In genomic region chr6:10695086-10695657, GRCh38 we compare ENCODE assay signal across 8 cellular contexts. TPM values are rescaled to one million over a fixed set of nuclear protein-coding genes. Genes with fewer than 3 reads are reported as not detected.
DNase-seq lines count a peak whose midpoint lies in the region; ATAC-seq, FAIRE-seq and TF ChIP-seq lines count a peak whose summit lies in the region.

No MANE protein-coding gene starts in this region.

- H3K79me2 ChIP-seq in endothelial cell of umbilical vein (ENCODE audit: control insufficient read depth, insufficient read depth, low read length): peaks cover 42% of the 10 kb centered on the region

- BruUV-seq in endothelial cell of umbilical vein (replicated peaks; lab: Mats Ljungman, UMichigan): TSS peak; percentile 75

- no peaks in the 10 kb centered on the region for H3K27me3 Mint-ChIP-seq in osteocyte (ENCODE audit: unreplicated experiment)

- TF ChIP-seq CTCF in endothelial cell of umbilical vein (IDR thresholded peaks at IDR 0.05; ENCODE audit: extremely low read depth in 1 of 2, insufficient read depth in 1 of 2, low read depth in 1 of 2, low read length in 2 of 2) (no peak), osteocyte (IDR thresholded peaks at IDR 0.05) (no peak)

- peaks cover 31% of the 10 kb centered on the region for H3K4me1 Mint-ChIP-seq in osteocyte (ENCODE audit: unreplicated experiment)

- H3K9me3 ChIP-seq in ES-I3 (ENCODE audit: control insufficient read depth, insufficient read depth, low read length): no peaks in the 10 kb centered on the region
- peaks cover 7% of the 10 kb centered on the region; the same call in 1 of the 2 replicates for H3K9me3 ChIP-seq in NT2/D1 (ENCODE audit: insufficient read depth, low read length)
- no peaks in the 10 kb centered on the region for H3K9me3 ChIP-seq in endothelial cell of umbilical vein (replicated peaks; ENCODE audit: control insufficient read depth, insufficient read depth, low read length)

- H3K36me3 Mint-ChIP-seq in osteocyte (ENCODE audit: unreplicated experiment): peaks cover 6% of the 10 kb centered on the region

- H3K4me3 ChIP-seq in NT2/D1 (ENCODE audit: insufficient read length, low read depth) (peak overlapping the region; percentile 94), endothelial cell of umbilical vein (replicated peaks in 1 of 3; ENCODE audit: insufficient read depth in 1 of 3, low read depth in 1 of 3, low read length in 3 of 3) (peak overlapping the region; percentile 93 to 100 (median 100))

- POLR2A ChIA-PET in endothelial cell of umbilical vein (lab: Charles Lee): interaction anchor here (0.6 to 0.7 kb wide), 5 partner anchors 28 to 167 kb away, joined by 3 to 11 read pairs (median 5); partner anchors contain the start of gene TMEM14C

- peak overlapping the region; percentile 62 for H2AFZ ChIP-seq in endothelial cell of umbilical vein (ENCODE audit: low read depth, low read length)

- FAIRE-seq in endothelial cell of umbilical vein (lab: Jason Lieb, UNC): no peak

- no peaks in the 10 kb centered on the region for H4K20me1 ChIP-seq in endothelial cell of umbilical vein (replicated peaks; ENCODE audit: control insufficient read depth, extremely low read depth, insufficient read depth, low read length)

- peak overlapping the region; percentile 95 for H3K27ac ChIP-seq in endothelial cell of umbilical vein (ENCODE audit: insufficient read depth, low read depth, low read length)

- no peak for TF ChIP-seq POLR2A in endothelial cell of umbilical vein (IDR thresholded peaks at IDR 0.05; ENCODE audit: low read depth, low read length)

- H3K4me1 ChIP-seq in ES-I3 (ENCODE audit: insufficient read depth, low read length): peaks cover 11% of the 10 kb centered on the region; the same call in 1 of the 2 replicates
- H3K4me1 ChIP-seq in NT2/D1 (ENCODE audit: insufficient read depth, insufficient read length): no peaks in the 10 kb centered on the region
- peaks cover 19% of the 10 kb centered on the region for H3K4me1 ChIP-seq in endothelial cell of umbilical vein (ENCODE audit: control insufficient read depth, extremely low read depth, insufficient read depth, low read length)

- peak overlapping the region; percentile 97 for H3K4me2 ChIP-seq in endothelial cell of umbilical vein (ENCODE audit: insufficient read depth, low read length)

- ATAC-seq in HG03342 (IDR thresholded peaks at IDR 0.05; ENCODE audit: unreplicated experiment): no peak

- H3K36me3 ChIP-seq in ES-I3 (ENCODE audit: insufficient read depth, low read length) (peaks cover 13% of the 10 kb centered on the region; the same call in 1 of the 2 replicates), NT2/D1 (ENCODE audit: insufficient read depth, insufficient read length, low read length) (peaks cover 43% of the 10 kb centered on the region), endothelial cell of umbilical vein (ENCODE audit: control insufficient read depth in 2 of 2, extremely low read depth in 1 of 2, insufficient read depth in 2 of 2, low read length in 2 of 2) (peaks cover 0 to 6% of the 10 kb centered on the region in 2 experiments)

- H3K9ac ChIP-seq in ES-I3 (ENCODE audit: low read depth, low read length): peak overlapping the region; percentile 87
- peak overlapping the region; percentile 97 for H3K9ac ChIP-seq in NT2/D1 (ENCODE audit: insufficient read length, low read depth)
- H3K9ac ChIP-seq in endothelial cell of umbilical vein (replicated peaks; ENCODE audit: extremely low read depth, insufficient read depth, low read length): peak overlapping the region; percentile 97

- H3K4me3 Mint-ChIP-seq in osteocyte (ENCODE audit: unreplicated experiment): peak overlapping the region; percentile 98

- CTCF ChIA-PET in endothelial cell of umbilical vein (lab: Charles Lee): interaction anchor here (0.9 to 2.4 kb wide), 10 partner anchors 9 to 217 kb away, joined by 3 to 12 read pairs (median 4); partner anchors contain the start of gene GCNT2

- intact Hi-C loops in endothelial cell of umbilical vein (cut with micrococcal nuclease): loop anchor here (2.0 kb wide), 1 partner anchor 174 kb away; the partner anchor contains the start of gene GCNT2

- DNase-seq in NT2/D1 (ENCODE audit: low read depth, low spot score) (no peak), endothelial cell of umbilical vein (ENCODE audit: low read depth, low spot score) (no peak), osteocyte (ENCODE audit: extremely low spot score, unreplicated experiment) (no peak), DMS153 treated with DMSO at 0.1 percent for 48 hours (lab: John Stamatoyannopoulos, UW; ENCODE audit: unreplicated experiment) (no peak), dermis blood vessel endothelial cell (no peak), NCI-H1694 treated with DMSO at 0.1 percent for 48 hours (lab: John Stamatoyannopoulos, UW) (no peak)

- no peaks in the 10 kb centered on the region for H3K9me1 ChIP-seq in endothelial cell of umbilical vein (replicated peaks; ENCODE audit: control insufficient read depth, extremely low read depth, insufficient read depth, low read length)

- peak overlapping the region; percentile 100 for H3K27ac Mint-ChIP-seq in osteocyte (ENCODE audit: unreplicated experiment)

- no peaks in the 10 kb centered on the region for H3K9me3 Mint-ChIP-seq in osteocyte (ENCODE audit: unreplicated experiment)

- H3K27me3 ChIP-seq in NT2/D1 (ENCODE audit: insufficient read depth, insufficient read length) (no peaks in the 10 kb centered on the region), endothelial cell of umbilical vein (ENCODE audit: control insufficient read depth in 2 of 2, insufficient read depth in 2 of 2, low read length in 2 of 2) (no peaks in the 10 kb centered on the region)

- dilution Hi-C loops in endothelial cell of umbilical vein (cut with MboI; ENCODE audit: extremely low pct_ligation_motif_present, low sequenced_read_pairs): no loop called here

TF ChIP-seq in endothelial cell of umbilical vein, 7 proteins besides CTCF, POLR2A, EP300 and RAD21:
- TF ChIP-seq EZH2 (IDR thresholded peaks at IDR 0.05; ENCODE audit: borderline replicate concordance, low read depth, low read length, severe bottlenecking): no peak

RNA-seq across cellular contexts. Expression of gene PAK1IP1, which starts 0.4 kb away (rescaled TPM):
- total RNA-seq in endothelial cell of umbilical vein (20.6 and 20.9 TPM in 2 replicates), osteocyte (12.2 and 13.8 TPM in 2 replicates), dermis blood vessel endothelial cell (11.2 and 17.5 TPM in 2 replicates)
- polyA plus RNA-seq in endothelial cell of umbilical vein: 7.6 and 10.6 TPM in 2 replicates
- polyA plus RNA-seq in endothelial cell of umbilical vein (2011; cell fraction: cytosol; rRNA removed): 19.6 and 21.2 TPM in 2 replicates
- polyA plus RNA-seq in endothelial cell of umbilical vein (2011; cell fraction: nucleus; rRNA removed): 10.9 and 15.9 TPM in 2 replicates
- 17.2 and 29.3 TPM in 2 replicates for polyA plus RNA-seq in endothelial cell of umbilical vein (2012)
- 6.8 and 10.2 TPM in 2 replicates for polyA minus RNA-seq in endothelial cell of umbilical vein
- 6.9 TPM for polyA minus RNA-seq in endothelial cell of umbilical vein (2011; cell fraction: cytosol; rRNA and poly(A)+ RNA removed)
- 2.8 and 3.8 TPM in 2 replicates for polyA minus RNA-seq in endothelial cell of umbilical vein (2011; cell fraction: nucleus; rRNA and poly(A)+ RNA removed)

RNA-seq across cellular contexts. Expression of gene C6orf52, which starts 0.8 kb away (rescaled TPM):
- not detected in 2 replicates for total RNA-seq in endothelial cell of umbilical vein
- 0.27 and 0.54 TPM in 2 replicates for polyA plus RNA-seq in endothelial cell of umbilical vein
- polyA plus RNA-seq in endothelial cell of umbilical vein (2011; cell fraction: cytosol; rRNA removed): 0.35 TPM in 2 replicates
- polyA plus RNA-seq in endothelial cell of umbilical vein (2011; cell fraction: nucleus; rRNA removed): 0.32 TPM in 1 of 2 replicates, not detected in the other
- polyA plus RNA-seq in endothelial cell of umbilical vein (2012): 0.64 and 0.76 TPM in 2 replicates
- polyA minus RNA-seq in endothelial cell of umbilical vein: not detected in 2 replicates
- not detected for polyA minus RNA-seq in endothelial cell of umbilical vein (2011; cell fraction: cytosol; rRNA and poly(A)+ RNA removed)
- not detected in 2 replicates for polyA minus RNA-seq in endothelial cell of umbilical vein (2011; cell fraction: nucleus; rRNA and poly(A)+ RNA removed)
- total RNA-seq in osteocyte: 0.73 and 0.84 TPM in 2 replicates
- total RNA-seq in dermis blood vessel endothelial cell: 0.42 TPM in 1 of 2 replicates, not detected in the other

RNA-seq across cellular contexts. Expression of gene TMEM14C, which starts 27.7 kb away (rescaled TPM):
- 68.0 and 89.3 TPM in 2 replicates for total RNA-seq in endothelial cell of umbilical vein
- 137 and 146 TPM in 2 replicates for polyA plus RNA-seq in endothelial cell of umbilical vein
- polyA plus RNA-seq in endothelial cell of umbilical vein (2011; cell fraction: cytosol; rRNA removed): 136 and 157 TPM in 2 replicates
- 55.0 and 57.8 TPM in 2 replicates for polyA plus RNA-seq in endothelial cell of umbilical vein (2011; cell fraction: nucleus; rRNA removed)
- polyA plus RNA-seq in endothelial cell of umbilical vein (2012): 95.5 and 108 TPM in 2 replicates
- polyA minus RNA-seq in endothelial cell of umbilical vein: 80.3 and 84.5 TPM in 2 replicates
- polyA minus RNA-seq in endothelial cell of umbilical vein (2011; cell fraction: cytosol; rRNA and poly(A)+ RNA removed): 52.2 TPM
- 6.2 and 7.4 TPM in 2 replicates for polyA minus RNA-seq in endothelial cell of umbilical vein (2011; cell fraction: nucleus; rRNA and poly(A)+ RNA removed)
- total RNA-seq in osteocyte: 121 and 122 TPM in 2 replicates
- 61.8 and 117 TPM in 2 replicates for total RNA-seq in dermis blood vessel endothelial cell

RNA-seq across cellular contexts. Expression of gene TMEM14B, which starts 52.4 kb away (rescaled TPM):
- total RNA-seq in endothelial cell of umbilical vein: 54.6 and 58.2 TPM in 2 replicates
- 56.9 and 73.1 TPM in 2 replicates for polyA plus RNA-seq in endothelial cell of umbilical vein
- 61.7 and 64.3 TPM in 2 replicates for polyA plus RNA-seq in endothelial cell of umbilical vein (2011; cell fraction: cytosol; rRNA removed)
- polyA plus RNA-seq in endothelial cell of umbilical vein (2011; cell fraction: nucleus; rRNA removed): 29.1 and 33.6 TPM in 2 replicates
- 51.1 and 64.9 TPM in 2 replicates for polyA plus RNA-seq in endothelial cell of umbilical vein (2012)
- polyA minus RNA-seq in endothelial cell of umbilical vein: 39.8 and 44.9 TPM in 2 replicates
- polyA minus RNA-seq in endothelial cell of umbilical vein (2011; cell fraction: cytosol; rRNA and poly(A)+ RNA removed): 33.9 TPM
- 17.9 and 22.2 TPM in 2 replicates for polyA minus RNA-seq in endothelial cell of umbilical vein (2011; cell fraction: nucleus; rRNA and poly(A)+ RNA removed)
- 59.0 and 61.6 TPM in 2 replicates for total RNA-seq in osteocyte
- 47.7 and 69.6 TPM in 2 replicates for total RNA-seq in dermis blood vessel endothelial cell
